In genomic region chr1:81424056-81424455, GRCh38 we compare ENCODE assay signal across 18 cellular contexts.
A peak's percentile ranks its signal among the peaks of the same experiment; 100 is the strongest.
DNase-seq lines count a peak whose midpoint lies in the region; ATAC-seq and TF ChIP-seq lines count a peak whose summit lies in the region.
"Had no signal": no experiment of that assay in that cellular context is flagged by ENCODE, and none has a peak within 500 bp of the region (broad histone marks: within the 10 kb centered on the region; RNA-seq: fewer than 3 reads in every experiment).

No MANE protein-coding gene starts in this region.

- H3K79me2 ChIP-seq in H9 (ENCODE audit: insufficient read depth, low read length): no peaks in the 10 kb centered on the region

- H4K91ac ChIP-seq in H9 (ENCODE audit: insufficient read length, low read depth, low read length): no peak overlapping the region

- peaks cover 11 to 12% of the 10 kb centered on the region in 2 experiments for H3K4me1 Mint-ChIP-seq in H9
- H3K4me1 Mint-ChIP-seq: activated CD4-positive, alpha-beta T cell treated with anti-CD3 and anti-CD28 coated beads for 36 hours had no signal

- no peaks in the 10 kb centered on the region for H3K27me3 ChIP-seq in H9 (ENCODE audit: insufficient read depth, low read length)
- H3K27me3 ChIP-seq: BE2C, colonic mucosa, pancreas, tibial artery had no signal

- H2BK12ac ChIP-seq in H9 (ENCODE audit: insufficient read length, low read depth, low read length): no peak overlapping the region

- H4K20me1 ChIP-seq in H9 (ENCODE audit: control insufficient read depth, insufficient read depth, insufficient read length): no peaks in the 10 kb centered on the region

- no peak for TF ChIP-seq CTCF in H9 (conservative IDR thresholded peaks at IDR 0.05)

- H4K5ac ChIP-seq in H9 (ENCODE audit: insufficient read length, low read depth, low read length): no peak overlapping the region

- H3K23me2 ChIP-seq in H9 (ENCODE audit: insufficient read length, low read depth, low read length, poor library complexity, severe bottlenecking): no peaks in the 10 kb centered on the region

- H3K56ac ChIP-seq in H9 (ENCODE audit: insufficient read length, low read depth, low read length): no peak overlapping the region

- H3K27ac ChIP-seq in H9 (ENCODE audit: insufficient read length, low read depth, low read length): no peak overlapping the region
- H3K27ac ChIP-seq: colonic mucosa, pancreas, SK-N-MC, skin epidermis, tibial artery had no signal

- H3K14ac ChIP-seq in H9 (ENCODE audit: insufficient read depth, low read length): no peak overlapping the region

- H3K36me3 Mint-ChIP-seq in H9 (ENCODE audit: insufficient read depth in 1 of 3, low read depth in 3 of 3): peaks cover 11 to 22% (median 15%) of the 10 kb centered on the region in 3 experiments

- no peak overlapping the region for H3T11ph ChIP-seq in H9 (ENCODE audit: low read length)

- no peak overlapping the region for H3K18ac ChIP-seq in H9 (ENCODE audit: insufficient read length, low read depth, low read length)

- no peak overlapping the region for H3K23ac ChIP-seq in H9 (ENCODE audit: insufficient read length, low read depth, low read length)

- H3K4me2 ChIP-seq in H9 (ENCODE audit: insufficient read depth, insufficient read length, low read length): no peak overlapping the region

- no peaks in the 10 kb centered on the region for H3K79me1 ChIP-seq in H9 (ENCODE audit: insufficient read depth, low read depth, low read length, poor library complexity, severe bottlenecking)

- H2AFZ ChIP-seq in H9 (ENCODE audit: low read length): no peak overlapping the region

- no peak overlapping the region for H3K4me3 Mint-ChIP-seq in H9
- H3K4me3 Mint-ChIP-seq: activated CD4-positive, alpha-beta T cell treated with anti-CD3 and anti-CD28 coated beads for 36 hours had no signal

- H3K4me1 ChIP-seq in H9 (ENCODE audit: insufficient read depth, low read length): no peaks in the 10 kb centered on the region; the same call in 1 of the 2 replicates
- H3K4me1 ChIP-seq: BE2C, colonic mucosa, tibial artery had no signal

- H3K27me3 Mint-ChIP-seq in H9 (ENCODE audit: low read depth): no peaks in the 10 kb centered on the region
- H3K27me3 Mint-ChIP-seq: activated CD4-positive, alpha-beta T cell treated with anti-CD3 and anti-CD28 coated beads for 36 hours had no signal

- no peak overlapping the region for H2BK20ac ChIP-seq in H9 (ENCODE audit: low read depth, low read length, poor library complexity, severe bottlenecking)

- no peak overlapping the region for H4K8ac ChIP-seq in H9 (replicated peaks; ENCODE audit: insufficient read length, low read depth, low read length)

- H3K9me3 ChIP-seq in H9 (ENCODE audit: control insufficient read depth, low read depth, low read length): no peaks in the 10 kb centered on the region
- H3K9me3 ChIP-seq: BE2C, colonic mucosa, pancreas, tibial artery had no signal

- H3K4ac ChIP-seq in H9 (ENCODE audit: low read depth, low read length): no peak overlapping the region

- no peak for ATAC-seq in GM18858 (IDR thresholded peaks at IDR 0.05; ENCODE audit: unreplicated experiment)
- ATAC-seq: activated CD4-positive, alpha-beta T cell treated with anti-CD3 and anti-CD28 coated beads for 36 hours; pancreas had no signal

- H3K9ac ChIP-seq in H9 (ENCODE audit: extremely low read depth, insufficient read length, low read length): no peak overlapping the region

- H2BK5ac ChIP-seq in H9 (ENCODE audit: insufficient read length, low read length): no peak overlapping the region

- DNase-seq in AG08395 (ENCODE audit: low spot score) (peak; percentile 19), EH (ENCODE audit: low read depth) (peak; percentile 0), SK-N-DZ (ENCODE audit: low spot score) (peak; percentile 71), hepatic stellate cell (ENCODE audit: low spot score) (peak; percentile 5), H9 (no peak)
- no peak for DNase-seq in stimulated activated CD4-positive, alpha-beta T cell treated with anti-CD3 and anti-CD28 coated beads, Interleukin-2, amount 100 ng/mL, for 48 hours
- DNase-seq in activated CD4-positive, CD25-positive, alpha-beta regulatory T cell (lab: John Stamatoyannopoulos, UW): no peak
- DNase-seq: activated CD4-positive, alpha-beta T cell treated with anti-CD3 and anti-CD28 coated beads for 36 hours; aorta; BE2C; colonic mucosa; NCI-H345; OCI-M1; pancreas; tibial artery had no signal

- no peak overlapping the region for H3K27ac Mint-ChIP-seq in H9
- H3K27ac Mint-ChIP-seq: activated CD4-positive, alpha-beta T cell treated with anti-CD3 and anti-CD28 coated beads for 36 hours had no signal

- no CpG with 5 or more reads among the region's 5 CpGs for WGBS in H9 (ENCODE audit: extremely low coverage, insufficient read length, low lambda C conversion rate)

- peaks cover 2 to 5% of the 10 kb centered on the region in 2 experiments; a peak in 3 of 5 replicates for H3K9me3 Mint-ChIP-seq in H9

- H2BK15ac ChIP-seq in H9 (ENCODE audit: low read depth, low read length): no peak overlapping the region

- no peak overlapping the region for H2AK5ac ChIP-seq in H9 (ENCODE audit: insufficient read length, low read length)

- no peak overlapping the region for H2BK120ac ChIP-seq in H9 (ENCODE audit: low read depth, low read length, poor library complexity, severe bottlenecking)

Comparison
In these comparisons a context has a peak if more than half of its experiments do, and no peak if none do; other contexts are left out.
1. DNase-seq: peak in AG08395 (single experiment), EH (single experiment), SK-N-DZ (single experiment) and hepatic stellate cell (single experiment); none in H9 (single experiment), stimulated activated CD4-positive, alpha-beta T cell treated with anti-CD3 and anti-CD28 coated beads, Interleukin-2, amount 100 ng/mL, for 48 hours (0 of 2) and activated CD4-positive, CD25-positive, alpha-beta regulatory T cell (0 of 4).